In genomic region chr9:121824651-121825480, GRCh38 we compare ENCODE assay signal across 15 cellular contexts.
DNase-seq lines count a peak whose midpoint lies in the region; ATAC-seq and TF ChIP-seq lines count a peak whose summit lies in the region.
"Had no signal": no experiment of that assay in that cellular context is flagged by ENCODE, and none has a peak within 500 bp of the region (broad histone marks: within the 10 kb centered on the region; RNA-seq: fewer than 3 reads in every experiment).

No MANE protein-coding gene starts in this region.

- H3K4me1 ChIP-seq in DOHH2 (ENCODE audit: control insufficient read depth, low read length) (peaks cover 12% of the 10 kb centered on the region), adipocyte (ENCODE audit: control insufficient read depth, insufficient read depth, low read length) (peaks cover under 1% of the 10 kb centered on the region), neural progenitor cell (peaks cover 10% of the 10 kb centered on the region), thyroid gland (peaks cover 2 to 10% of the 10 kb centered on the region in 2 donors)

- H3K27me3 Mint-ChIP-seq in neural progenitor cell (ENCODE audit: insufficient read depth, low read depth), result peaks cover 9% of the 10 kb centered on the region
- H3K27me3 Mint-ChIP-seq: activated CD4-positive, alpha-beta T cell treated with anti-CD3 and anti-CD28 coated beads, Interleukin-2, amount 10 ng/mL, durations not matched to agents 7 days and 5 days; naive B cell; stimulated activated naive CD8-positive, alpha-beta T cell treated with anti-CD3 and anti-CD28 coated beads, Interleukin-15, amount 100 ng/mL, for 72 hours had no signal

- H2AFZ ChIP-seq in neural progenitor cell (replicated peaks), result no peak overlapping the region

- H3K27me3 ChIP-seq in DOHH2 (ENCODE audit: control insufficient read depth, low read length) (no peaks in the 10 kb centered on the region), adipocyte (replicated peaks; ENCODE audit: control insufficient read depth, insufficient read depth, low read length) (no peaks in the 10 kb centered on the region), neural progenitor cell (no peaks in the 10 kb centered on the region), thyroid gland (no peaks in the 10 kb centered on the region)
- H3K27me3 ChIP-seq: heart right ventricle had no signal

- H3K9ac ChIP-seq in adipocyte (ENCODE audit: low read length) (no peak overlapping the region), neural progenitor cell (no peak overlapping the region)

- H3K27ac ChIP-seq in DOHH2 (ENCODE audit: low read depth, low read length) (no peak overlapping the region), neural progenitor cell (no peak overlapping the region), thyroid gland (no peak overlapping the region)
- H3K27ac ChIP-seq: heart right ventricle had no signal

- H3F3A ChIP-seq in DOHH2 (ENCODE audit: control insufficient read depth, insufficient read depth) (no peaks in the 10 kb centered on the region), neural progenitor cell (ENCODE audit: low read depth) (peaks cover 17% of the 10 kb centered on the region)

- peaks cover 20% of the 10 kb centered on the region for H3K4me1 Mint-ChIP-seq in neural progenitor cell
- H3K4me1 Mint-ChIP-seq: activated CD4-positive, alpha-beta T cell treated with anti-CD3 and anti-CD28 coated beads, Interleukin-2, amount 10 ng/mL, durations not matched to agents 7 days and 5 days; stimulated activated naive CD8-positive, alpha-beta T cell treated with anti-CD3 and anti-CD28 coated beads, Interleukin-15, amount 100 ng/mL, for 72 hours had no signal

- H3K9me3 ChIP-seq in DOHH2 (ENCODE audit: control insufficient read depth, insufficient read depth, low read length), result no peaks in the 10 kb centered on the region
- no peaks in the 10 kb centered on the region for H3K9me3 ChIP-seq in adipocyte (ENCODE audit: control insufficient read depth, low read length)
- H3K9me3 ChIP-seq in neural progenitor cell (ENCODE audit: low read depth), result no peaks in the 10 kb centered on the region
- no peaks in the 10 kb centered on the region for H3K9me3 ChIP-seq in thyroid gland
- H3K9me3 ChIP-seq: heart right ventricle had no signal

- H3K36me3 Mint-ChIP-seq in neural progenitor cell, result no peaks in the 10 kb centered on the region
- H3K36me3 Mint-ChIP-seq: brain, naive B cell had no signal

- TF ChIP-seq CTCF in DOHH2 (IDR thresholded peaks at IDR 0.05; ENCODE audit: low read depth, low read length, poor library complexity, severe bottlenecking) (peak; percentile 31), neural progenitor cell (IDR thresholded peaks at IDR 0.05) (peak; percentile 12), thyroid gland (IDR thresholded peaks at IDR 0.05) (no peak)

- H3K27ac Mint-ChIP-seq in neural progenitor cell, result peak overlapping the region; percentile 76
- H3K27ac Mint-ChIP-seq: activated CD4-positive, alpha-beta T cell treated with anti-CD3 and anti-CD28 coated beads, Interleukin-2, amount 10 ng/mL, durations not matched to agents 7 days and 5 days had no signal

- intact Hi-C loops in thyroid gland (cut with DNase I), result loop anchor here (10.0 kb wide), 1 partner anchor 60 kb away; no protein-coding TSS in a partner anchor

- WGBS in thyroid gland, 2 donors, result 86% methylated on average over 12 of the region's 12 CpGs

- H3K4me3 ChIP-seq in DOHH2 (ENCODE audit: low read length) (no peak overlapping the region), adipocyte (ENCODE audit: low read length) (no peak overlapping the region), neural progenitor cell (no peak overlapping the region), thyroid gland (replicated peaks in 1 of 3) (no peak overlapping the region)
- H3K4me3 ChIP-seq: heart right ventricle had no signal

- no peaks in the 10 kb centered on the region for H3K9me3 Mint-ChIP-seq in neural progenitor cell
- H3K9me3 Mint-ChIP-seq: activated CD4-positive, alpha-beta T cell treated with anti-CD3 and anti-CD28 coated beads, Interleukin-2, amount 10 ng/mL, durations not matched to agents 7 days and 5 days; brain; naive B cell; stimulated activated naive CD8-positive, alpha-beta T cell treated with anti-CD3 and anti-CD28 coated beads, Interleukin-15, amount 100 ng/mL, for 72 hours had no signal

- H3K79me2 ChIP-seq in DOHH2 (ENCODE audit: control insufficient read depth, low read length), result no peaks in the 10 kb centered on the region
- no peaks in the 10 kb centered on the region for H3K79me2 ChIP-seq in neural progenitor cell (ENCODE audit: low read depth)

- DNase-seq in HuH-7 (ENCODE audit: low spot score) (peak; percentile 49), adipocyte (ENCODE audit: low read depth) (peak; percentile 11), neural progenitor cell (ENCODE audit: low spot score) (no peak), thyroid gland (no peak), MV-4-11 (lab: John Stamatoyannopoulos, UW) (no peak)
- DNase-seq: activated CD4-positive, alpha-beta T cell treated with anti-CD3 and anti-CD28 coated beads, Interleukin-2, amount 10 ng/mL, durations not matched to agents 7 days and 5 days; activated gamma-delta T cell treated with Interleukin-2 at 50 U/mL for 16 hours; heart right ventricle; KG1; naive B cell; NCI-H2029; stimulated activated naive CD8-positive, alpha-beta T cell treated with anti-CD3 and anti-CD28 coated beads, Interleukin-15, amount 100 ng/mL, for 72 hours had no signal

- no peak for ATAC-seq in HG02970 (IDR thresholded peaks at IDR 0.05; ENCODE audit: low FRiP score, unreplicated experiment)
- ATAC-seq: stimulated activated naive CD8-positive, alpha-beta T cell treated with anti-CD3 and anti-CD28 coated beads, Interleukin-15, amount 100 ng/mL, for 72 hours had no signal

- H4K20me1 ChIP-seq in DOHH2 (ENCODE audit: control insufficient read depth, insufficient read depth, low read depth, low read length) (no peaks in the 10 kb centered on the region), neural progenitor cell (ENCODE audit: low read depth) (no peaks in the 10 kb centered on the region)

- H3K9me2 ChIP-seq in DOHH2 (replicated peaks; ENCODE audit: control insufficient read depth, low read length), result no peaks in the 10 kb centered on the region

- H3K4me3 Mint-ChIP-seq in neural progenitor cell, result no peak overlapping the region
- H3K4me3 Mint-ChIP-seq: activated CD4-positive, alpha-beta T cell treated with anti-CD3 and anti-CD28 coated beads, Interleukin-2, amount 10 ng/mL, durations not matched to agents 7 days and 5 days; brain; naive B cell; stimulated activated naive CD8-positive, alpha-beta T cell treated with anti-CD3 and anti-CD28 coated beads, Interleukin-15, amount 100 ng/mL, for 72 hours had no signal

- TF ChIP-seq POLR2A in thyroid gland (IDR thresholded peaks at IDR 0.05), result no peak

- H3K36me3 ChIP-seq in DOHH2 (ENCODE audit: control insufficient read depth, low read length) (no peaks in the 10 kb centered on the region), adipocyte (ENCODE audit: control insufficient read depth, insufficient read depth, low read length, severe bottlenecking) (no peaks in the 10 kb centered on the region), neural progenitor cell (no peaks in the 10 kb centered on the region), thyroid gland (no peaks in the 10 kb centered on the region)
- H3K36me3 ChIP-seq: heart right ventricle had no signal

- H3K4me2 ChIP-seq in DOHH2 (ENCODE audit: low read length) (no peak overlapping the region), neural progenitor cell (no peak overlapping the region)

Comparison
In these comparisons a context has a peak if more than half of its experiments do, and no peak if none do; other contexts are left out.
1. CTCF ChIP-seq: peak in DOHH2 (single experiment) and neural progenitor cell (single experiment); none in thyroid gland (0 of 6).
2. DNase-seq: peak in HuH-7 (single experiment) and adipocyte (single experiment); none in neural progenitor cell (single experiment), thyroid gland (0 of 2) and MV-4-11 (single experiment).